1 cellular context compared by ENCODE assay signal in the genomic region with DNA sequence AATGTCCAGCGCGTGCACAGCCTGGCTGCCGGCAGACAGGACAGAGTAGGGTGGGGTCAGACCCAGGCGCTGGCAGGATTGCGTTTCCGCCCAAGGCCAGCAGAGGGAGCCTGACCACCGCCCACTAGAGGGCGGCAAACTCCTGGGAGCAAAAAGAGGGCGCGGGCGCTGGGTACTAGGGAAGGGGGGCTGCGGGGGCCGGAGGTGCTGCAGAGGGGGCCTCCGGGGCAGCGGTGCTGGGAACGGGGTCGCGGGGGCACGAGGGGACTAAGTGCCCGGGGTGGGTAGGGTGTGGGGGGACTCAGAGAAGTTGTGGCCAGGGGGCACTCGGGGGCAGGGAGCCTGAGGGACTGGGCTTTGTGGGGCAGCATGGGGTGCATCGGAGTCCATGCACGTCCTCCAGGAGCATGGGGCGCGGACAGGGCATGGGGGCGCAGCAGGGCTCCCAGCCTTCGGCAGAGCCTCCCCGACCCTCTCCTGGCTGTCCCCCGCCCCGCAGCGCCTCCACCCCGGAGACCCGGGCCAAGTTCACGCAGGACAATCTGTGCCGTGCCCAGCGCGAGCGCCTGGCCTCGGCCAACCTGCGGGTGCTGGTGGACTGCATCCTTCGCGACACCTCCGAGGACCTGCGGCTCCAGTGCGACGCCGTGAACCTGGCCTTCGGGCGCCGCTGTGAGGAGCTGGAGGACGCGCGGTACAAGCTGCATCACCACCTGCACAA.
TF ChIP-seq lines count a peak whose summit lies in the region.

No MANE protein-coding gene starts in this region.

TF ChIP-seq in GM12878, 131 proteins besides CTCF, POLR2A, EP300 and RAD21 (continued from another document and continues in another):
- TF ChIP-seq, protein P1, sequence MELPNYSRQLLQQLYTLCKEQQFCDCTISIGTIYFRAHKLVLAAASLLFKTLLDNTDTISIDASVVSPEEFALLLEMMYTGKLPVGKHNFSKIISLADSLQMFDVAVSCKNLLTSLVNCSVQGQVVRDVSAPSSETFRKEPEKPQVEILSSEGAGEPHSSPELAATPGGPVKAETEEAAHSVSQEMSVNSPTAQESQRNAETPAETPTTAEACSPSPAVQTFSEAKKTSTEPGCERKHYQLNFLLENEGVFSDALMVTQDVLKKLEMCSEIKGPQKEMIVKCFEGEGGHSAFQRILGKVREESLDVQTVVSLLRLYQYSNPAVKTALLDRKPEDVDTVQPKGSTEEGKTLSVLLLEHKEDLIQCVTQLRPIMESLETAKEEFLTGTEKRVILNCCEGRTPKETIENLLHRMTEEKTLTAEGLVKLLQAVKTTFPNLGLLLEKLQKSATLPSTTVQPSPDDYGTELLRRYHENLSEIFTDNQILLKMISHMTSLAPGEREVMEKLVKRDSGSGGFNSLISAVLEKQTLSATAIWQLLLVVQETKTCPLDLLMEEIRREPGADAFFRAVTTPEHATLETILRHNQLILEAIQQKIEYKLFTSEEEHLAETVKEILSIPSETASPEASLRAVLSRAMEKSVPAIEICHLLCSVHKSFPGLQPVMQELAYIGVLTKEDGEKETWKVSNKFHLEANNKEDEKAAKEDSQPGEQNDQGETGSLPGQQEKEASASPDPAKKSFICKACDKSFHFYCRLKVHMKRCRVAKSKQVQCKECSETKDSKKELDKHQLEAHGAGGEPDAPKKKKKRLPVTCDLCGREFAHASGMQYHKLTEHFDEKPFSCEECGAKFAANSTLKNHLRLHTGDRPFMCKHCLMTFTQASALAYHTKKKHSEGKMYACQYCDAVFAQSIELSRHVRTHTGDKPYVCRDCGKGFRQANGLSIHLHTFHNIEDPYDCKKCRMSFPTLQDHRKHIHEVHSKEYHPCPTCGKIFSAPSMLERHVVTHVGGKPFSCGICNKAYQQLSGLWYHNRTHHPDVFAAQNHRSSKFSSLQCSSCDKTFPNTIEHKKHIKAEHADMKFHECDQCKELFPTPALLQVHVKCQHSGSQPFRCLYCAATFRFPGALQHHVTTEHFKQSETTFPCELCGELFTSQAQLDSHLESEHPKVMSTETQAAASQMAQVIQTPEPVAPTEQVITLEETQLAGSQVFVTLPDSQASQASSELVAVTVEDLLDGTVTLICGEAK (IDR thresholded peaks at IDR 0.05; ENCODE audit: borderline replicate concordance): no peak
- TF ChIP-seq CREM (IDR thresholded peaks at IDR 0.05; ENCODE audit: low read depth) (no peak), TBL1XR1 (IDR thresholded peaks at IDR 0.05; ENCODE audit: low read depth, low read length) (no peak), SREBF2 (IDR thresholded peaks at IDR 0.05; ENCODE audit: low read length) (no peak), YY1 (IDR thresholded peaks at IDR 0.05; ENCODE audit: low read depth, low read length) (peak; percentile 56; the same call in 1 of the 2 replicates), NFYA (IDR thresholded peaks at IDR 0.05; ENCODE audit: borderline replicate concordance, low read depth, low read length) (no peak), HDGF (IDR thresholded peaks at IDR 0.05) (no peak), MTA3 (IDR thresholded peaks at IDR 0.05; ENCODE audit: borderline replicate concordance, low read length) (no peak), IKZF1 (conservative IDR thresholded peaks at IDR 0.05) (0 out of 2 replicates have a peak, but pooled peaks have one; percentile 14), ZNF592 (IDR thresholded peaks at IDR 0.05) (peak; percentile 81; the same call in 1 of the 2 replicates), ASH2L (IDR thresholded peaks at IDR 0.05; ENCODE audit: borderline replicate concordance, low read depth) (no peak), SMC3 (IDR thresholded peaks at IDR 0.05; ENCODE audit: borderline replicate concordance, low read length) (peak; percentile 55), NRF1 (conservative IDR thresholded peaks at IDR 0.05; ENCODE audit: low read depth, low read length) (no peak), DPF2 (IDR thresholded peaks at IDR 0.05) (no peak), CHD1 (IDR thresholded peaks at IDR 0.05; ENCODE audit: low read depth, low read length) (no peak), MTA2 (IDR thresholded peaks at IDR 0.05; ENCODE audit: low read depth) (no peak), ZNF274 (IDR thresholded peaks at IDR 0.05; ENCODE audit: insufficient read depth, insufficient read length) (no peak), PAX5 (IDR thresholded peaks at IDR 0.05; ENCODE audit: borderline replicate concordance, low read depth, low read length) (no peak), NBN (IDR thresholded peaks at IDR 0.05) (no peak), SMARCA5 (IDR thresholded peaks at IDR 0.05) (peak; percentile 92), NFXL1 (IDR thresholded peaks at IDR 0.05; ENCODE audit: borderline replicate concordance) (no peak), RB1 (IDR thresholded peaks at IDR 0.05; ENCODE audit: borderline replicate concordance) (peak; percentile 44; the same call in 1 of the 2 replicates), EGR1 (IDR thresholded peaks at IDR 0.05; ENCODE audit: borderline replicate concordance in 1 of 2, low read depth in 2 of 2, low read length in 2 of 2) (0 out of 3 replicates have a peak, but pooled peaks of 1 of the 2 experiments have one; percentile 30), PBX3 (IDR thresholded peaks at IDR 0.05; ENCODE audit: insufficient replicate concordance, low read depth, low read length) (no peak), NFIC (IDR thresholded peaks at IDR 0.05; ENCODE audit: low read depth, low read length) (no peak), CHD2 (IDR thresholded peaks at IDR 0.05; ENCODE audit: borderline replicate concordance, low read depth, low read length) (no peak), ZBTB4 (CRISPR knock-in tag; IDR thresholded peaks at IDR 0.05) (no peak), CREB1 (IDR thresholded peaks at IDR 0.05; ENCODE audit: low read depth) (no peak), NR2F1 (conservative IDR thresholded peaks at IDR 0.05) (no peak), ZNF217 (IDR thresholded peaks at IDR 0.05) (no peak), USF1 (IDR thresholded peaks at IDR 0.05; ENCODE audit: borderline replicate concordance, extremely low read length, insufficient read depth, low read depth, low read length) (no peak), RUNX3 (IDR thresholded peaks at IDR 0.05; ENCODE audit: low read length) (peak; percentile 53; the same call in 1 of the 2 replicates), RCOR1 (conservative IDR thresholded peaks at IDR 0.05; ENCODE audit: low read depth, low read length) (no peak), RFX5 (IDR thresholded peaks at IDR 0.05; ENCODE audit: low read depth, low read length) (no peak), SIX5 (IDR thresholded peaks at IDR 0.05; ENCODE audit: low read depth, low read length, severe bottlenecking) (no peak)
- TF ChIP-seq, protein P2, sequence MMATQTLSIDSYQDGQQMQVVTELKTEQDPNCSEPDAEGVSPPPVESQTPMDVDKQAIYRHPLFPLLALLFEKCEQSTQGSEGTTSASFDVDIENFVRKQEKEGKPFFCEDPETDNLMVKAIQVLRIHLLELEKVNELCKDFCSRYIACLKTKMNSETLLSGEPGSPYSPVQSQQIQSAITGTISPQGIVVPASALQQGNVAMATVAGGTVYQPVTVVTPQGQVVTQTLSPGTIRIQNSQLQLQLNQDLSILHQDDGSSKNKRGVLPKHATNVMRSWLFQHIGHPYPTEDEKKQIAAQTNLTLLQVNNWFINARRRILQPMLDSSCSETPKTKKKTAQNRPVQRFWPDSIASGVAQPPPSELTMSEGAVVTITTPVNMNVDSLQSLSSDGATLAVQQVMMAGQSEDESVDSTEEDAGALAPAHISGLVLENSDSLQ (IDR thresholded peaks at IDR 0.05): no peak
- TF ChIP-seq, protein P3, sequence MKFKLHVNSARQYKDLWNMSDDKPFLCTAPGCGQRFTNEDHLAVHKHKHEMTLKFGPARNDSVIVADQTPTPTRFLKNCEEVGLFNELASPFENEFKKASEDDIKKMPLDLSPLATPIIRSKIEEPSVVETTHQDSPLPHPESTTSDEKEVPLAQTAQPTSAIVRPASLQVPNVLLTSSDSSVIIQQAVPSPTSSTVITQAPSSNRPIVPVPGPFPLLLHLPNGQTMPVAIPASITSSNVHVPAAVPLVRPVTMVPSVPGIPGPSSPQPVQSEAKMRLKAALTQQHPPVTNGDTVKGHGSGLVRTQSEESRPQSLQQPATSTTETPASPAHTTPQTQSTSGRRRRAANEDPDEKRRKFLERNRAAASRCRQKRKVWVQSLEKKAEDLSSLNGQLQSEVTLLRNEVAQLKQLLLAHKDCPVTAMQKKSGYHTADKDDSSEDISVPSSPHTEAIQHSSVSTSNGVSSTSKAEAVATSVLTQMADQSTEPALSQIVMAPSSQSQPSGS (IDR thresholded peaks at IDR 0.05; ENCODE audit: low read length): no peak
- TF ChIP-seq, protein P4, sequence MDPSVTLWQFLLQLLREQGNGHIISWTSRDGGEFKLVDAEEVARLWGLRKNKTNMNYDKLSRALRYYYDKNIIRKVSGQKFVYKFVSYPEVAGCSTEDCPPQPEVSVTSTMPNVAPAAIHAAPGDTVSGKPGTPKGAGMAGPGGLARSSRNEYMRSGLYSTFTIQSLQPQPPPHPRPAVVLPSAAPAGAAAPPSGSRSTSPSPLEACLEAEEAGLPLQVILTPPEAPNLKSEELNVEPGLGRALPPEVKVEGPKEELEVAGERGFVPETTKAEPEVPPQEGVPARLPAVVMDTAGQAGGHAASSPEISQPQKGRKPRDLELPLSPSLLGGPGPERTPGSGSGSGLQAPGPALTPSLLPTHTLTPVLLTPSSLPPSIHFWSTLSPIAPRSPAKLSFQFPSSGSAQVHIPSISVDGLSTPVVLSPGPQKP (IDR thresholded peaks at IDR 0.05; ENCODE audit: low read depth, low read length): no peak
